ENCODE assay signal across 8 cellular contexts in genomic region chr16:89722392-89723278, GRCh38. TPM values are rescaled to one million over a fixed set of nuclear protein-coding genes. Genes with fewer than 3 reads are reported as not detected.
DNase-seq lines count a peak whose midpoint lies in the region; ATAC-seq and TF ChIP-seq lines count a peak whose summit lies in the region.

No MANE protein-coding gene starts in this region.

- peak overlapping the region; percentile 99 to 100 (median 100) for H3K27ac Mint-ChIP-seq in immature natural killer cell

- TF ChIP-seq CTCF in astrocyte of the spinal cord (IDR thresholded peaks at IDR 0.05; ENCODE audit: low read depth, low read length): no peak

- in situ Hi-C loops in astrocyte of the spinal cord (cut with HindIII; ENCODE audit: low sequenced_read_pairs): no loop called here

- no peaks in the 10 kb centered on the region for H3K9me3 Mint-ChIP-seq in immature natural killer cell

- H3K36me3 Mint-ChIP-seq in immature natural killer cell: peaks cover 17 to 22% (median 17%) of the 10 kb centered on the region in 3 donors

- peaks cover 48 to 54% of the 10 kb centered on the region in 2 donors for H3K4me1 Mint-ChIP-seq in immature natural killer cell

- H3K4me3 ChIP-seq in astrocyte of the spinal cord (ENCODE audit: low read depth, low read length): peak overlapping the region; percentile 56

- peak overlapping the region; percentile 93 to 99 (median 97) for H3K4me3 Mint-ChIP-seq in immature natural killer cell

- peaks cover 29 to 51% (median 43%) of the 10 kb centered on the region in 3 donors for H3K27me3 Mint-ChIP-seq in immature natural killer cell (ENCODE audit: low read depth in 3 of 3)

- ATAC-seq in HG03196 (IDR thresholded peaks at IDR 0.05; ENCODE audit: unreplicated experiment): peak; percentile 13

- DNase-seq in ELR (ENCODE audit: low read depth) (peak; percentile 43), T-helper 9 cell (peak; percentile 55), astrocyte of the spinal cord (ENCODE audit: low read depth, low spot score) (peak; percentile 39), immature natural killer cell (peak; percentile 81 to 89 (median 88)), NCI-H345 treated with DMSO at 0.1 percent for 48 hours (lab: John Stamatoyannopoulos, UW; ENCODE audit: unreplicated experiment) (no peak), SK-N-DZ (ENCODE audit: low spot score) (no peak)
- peak; percentile 76 for DNase-seq in stimulated activated CD4-positive, alpha-beta T cell treated with anti-CD3 and anti-CD28 coated beads, Interleukin-15, amount 100 ng/mL, for 24 hours

RNA-seq across cellular contexts. Expression of gene ZNF276, which starts 1.3 kb away (rescaled TPM):
- polyA plus RNA-seq in immature natural killer cell: 10 to 100 TPM; 20.6 to 91.6 (median 30.0) TPM
- 11.2 and 35.3 TPM in 2 replicates for polyA plus RNA-seq in SK-N-DZ (2014; cell fraction: cytosol; rRNA removed)
- polyA plus RNA-seq in SK-N-DZ (2014; cell fraction: nucleus; rRNA removed): 81.8 and 136 TPM in 2 replicates

RNA-seq across cellular contexts. Expression of gene VPS9D1, which starts 1.9 kb away (rescaled TPM):
- polyA plus RNA-seq in immature natural killer cell: 1 to 10 TPM in 1 of 3 donors, under 1 TPM in 2; 0.65 to 1.3 (median 0.96) TPM
- 5.7 and 8.8 TPM in 2 replicates for polyA plus RNA-seq in SK-N-DZ (2014; cell fraction: cytosol; rRNA removed)
- polyA plus RNA-seq in SK-N-DZ (2014; cell fraction: nucleus; rRNA removed): 26.0 and 40.7 TPM in 2 replicates

RNA-seq across cellular contexts. Expression of gene SPATA2L, which starts 21.1 kb away (rescaled TPM):
- 10 to 100 TPM in 2 of 3 donors, 1 to 10 TPM in 1; 4.7 to 14.5 (median 13.4) TPM for polyA plus RNA-seq in immature natural killer cell
- 12.8 and 13.3 TPM in 2 replicates for polyA plus RNA-seq in SK-N-DZ (2014; cell fraction: cytosol; rRNA removed)
- 7.8 and 12.7 TPM in 2 replicates for polyA plus RNA-seq in SK-N-DZ (2014; cell fraction: nucleus; rRNA removed)

RNA-seq across cellular contexts. Expression of gene CDK10, which starts 36.1 kb away (rescaled TPM):
- polyA plus RNA-seq in immature natural killer cell: 10 to 100 TPM; 28.0 to 42.7 (median 35.2) TPM
- polyA plus RNA-seq in SK-N-DZ (2014; cell fraction: cytosol; rRNA removed): 101 and 107 TPM in 2 replicates
- polyA plus RNA-seq in SK-N-DZ (2014; cell fraction: nucleus; rRNA removed): 895 and 969 TPM in 2 replicates

Comparison
In these comparisons a context has a peak if more than half of its experiments do, and no peak if none do; other contexts are left out.
1. DNase-seq: peak in ELR (single experiment), T-helper 9 cell (single experiment), astrocyte of the spinal cord (single experiment), immature natural killer cell (3 of 3) and stimulated activated CD4-positive, alpha-beta T cell treated with anti-CD3 and anti-CD28 coated beads, Interleukin-15, amount 100 ng/mL, for 24 hours (single experiment); none in NCI-H345 treated with DMSO at 0.1 percent for 48 hours (single experiment) and SK-N-DZ (single experiment).